Comparison of ENCODE assay signal across 8 cellular contexts in genomic region chr1:211675230-211676105, GRCh38. TPM values are rescaled to one million over a fixed set of nuclear protein-coding genes. Genes with fewer than 3 reads are reported as not detected.
A peak's percentile ranks its signal among the peaks of the same experiment; 100 is the strongest.
DNase-seq lines count a peak whose midpoint lies in the region; ATAC-seq and TF ChIP-seq lines count a peak whose summit lies in the region.

NEK2 (minus strand) TSS chr1:211675621; CDS start chr1:211675479, 142 bp downstream.

- H3K36me3 ChIP-seq in CD4-positive, alpha-beta memory T cell (ENCODE audit: insufficient read depth, low read length): no peaks in the 10 kb centered on the region
- H3K36me3 ChIP-seq in ectodermal cell (ENCODE audit: control insufficient read depth, insufficient read depth, low read length) (peaks cover 8% of the 10 kb centered on the region), lower lobe of right lung (no peaks in the 10 kb centered on the region)

- H3K9me3 Mint-ChIP-seq in CD4-positive, alpha-beta memory T cell: no peaks in the 10 kb centered on the region

- peak within 1 kb of the TSS; percentile 89 to 94 (median 92) for H3K4me3 Mint-ChIP-seq in CD4-positive, alpha-beta memory T cell

- POLR2A ChIA-PET in CD4-positive, alpha-beta memory T cell (lab: Charles Lee; ENCODE audit: partially characterized antibody): interaction anchor here (0.7 to 1.5 kb wide), 3 partner anchors 97 to 610 kb away, joined by 3 to 6 read pairs (median 4); partner anchors contain the start of genes PPP2R5A and SLC30A1

- intact Hi-C loops in CD4-positive, alpha-beta memory T cell (cut with micrococcal nuclease): loop anchor here (1.0 to 10.0 kb wide), 3 partner anchors 96 to 759 kb away; partner anchors contain the start of genes NENF, PPP2R5A and SLC30A1
- intact Hi-C loops in lower lobe of right lung (cut with DNase I): no loop called here

- CTCF ChIA-PET in CD4-positive, alpha-beta memory T cell (lab: Charles Lee; ENCODE audit: partially characterized antibody): interaction anchor here (1.0 to 2.8 kb wide), 5 partner anchors 23 to 780 kb away, joined by 3 to 11 read pairs (median 4); partner anchors contain the start of genes DTL, INTS7 and SLC30A1

- peak; percentile 83 to 93 (median 86) for DNase-seq in CD4-positive, alpha-beta memory T cell
- DNase-seq in NCI-H774 (lab: John Stamatoyannopoulos, UW): peak; percentile 98
- DNase-seq in activated CD4-positive, alpha-beta T cell treated with anti-CD3 and anti-CD28 coated beads, Interleukin-2, amount 50 U/mL, for 48 hours: peak; percentile 82 to 89
- peak; percentile 94 for DNase-seq in lower lobe of right lung
- peak; percentile 54 to 63 (median 58) for DNase-seq in stimulated activated CD4-positive, alpha-beta T cell treated with anti-CD3 and anti-CD28 coated beads, TNF-alpha, amount 100 ng/mL, for 1 hour (ENCODE audit: low read depth in 3 of 3, low spot score in 1 of 3)

- H3K27ac ChIP-seq in CD4-positive, alpha-beta memory T cell (ENCODE audit: low read depth, low read length): peak within 1 kb of the TSS; percentile 49
- H3K27ac ChIP-seq in ectodermal cell (ENCODE audit: insufficient read depth, low read depth, low read length, poor library complexity, severe bottlenecking) (peak within 1 kb of the TSS; percentile 81), lower lobe of right lung (no peak within 1 kb of the TSS)

- peak within 1 kb of the TSS; percentile 81 to 92 (median 86) for H3K27ac Mint-ChIP-seq in CD4-positive, alpha-beta memory T cell

- TF ChIP-seq CTCF in lower lobe of right lung (IDR thresholded peaks at IDR 0.05): no peak

- H3K36me3 Mint-ChIP-seq in CD4-positive, alpha-beta memory T cell: peaks cover 0 to 3% of the 10 kb centered on the region in 2 donors

- no peaks in the 10 kb centered on the region for H3K9me3 ChIP-seq in CD4-positive, alpha-beta memory T cell (ENCODE audit: control insufficient read depth in 1 of 2, low read length in 2 of 2)
- H3K9me3 ChIP-seq in ectodermal cell (ENCODE audit: control insufficient read depth, low read length) (no peaks in the 10 kb centered on the region), lower lobe of right lung (no peaks in the 10 kb centered on the region)

- H3K4me1 Mint-ChIP-seq in CD4-positive, alpha-beta memory T cell: peaks cover 6 to 22% (median 12%) of the 10 kb centered on the region in 4 donors

- H3K4me1 ChIP-seq in CD4-positive, alpha-beta memory T cell (ENCODE audit: insufficient read depth, low read length): peaks cover 12% of the 10 kb centered on the region
- peaks cover 11% of the 10 kb centered on the region for H3K4me1 ChIP-seq in ectodermal cell (ENCODE audit: control insufficient read depth, insufficient read depth, low read length)
- peaks cover 12% of the 10 kb centered on the region for H3K4me1 ChIP-seq in lower lobe of right lung

- WGBS in ectodermal cell, 2 experiments: 0% methylated on average over 58 of the region's 58 CpGs

- peak; percentile 97 for ATAC-seq in GM19438 (IDR thresholded peaks at IDR 0.05; ENCODE audit: low read depth, unreplicated experiment)
- ATAC-seq in HG03571 (IDR thresholded peaks at IDR 0.05; ENCODE audit: unreplicated experiment): peak; percentile 96
- peak; percentile 97 to 99 for ATAC-seq in lower lobe of right lung

- no peaks in the 10 kb centered on the region for H3K27me3 ChIP-seq in CD4-positive, alpha-beta memory T cell (ENCODE audit: insufficient read depth, low read length)
- H3K27me3 ChIP-seq in ectodermal cell (ENCODE audit: control insufficient read depth, insufficient read depth, low read length, poor library complexity, severe bottlenecking) (no peaks in the 10 kb centered on the region), lower lobe of right lung (ENCODE audit: low read depth) (no peaks in the 10 kb centered on the region)

- H3K27me3 Mint-ChIP-seq in CD4-positive, alpha-beta memory T cell: no peaks in the 10 kb centered on the region

- peak within 1 kb of the TSS; percentile 44 to 83 for H3K4me3 ChIP-seq in CD4-positive, alpha-beta memory T cell (ENCODE audit: low read length in 2 of 2)
- H3K4me3 ChIP-seq in ectodermal cell (ENCODE audit: insufficient read depth, low read depth, low read length): peak within 1 kb of the TSS; percentile 70
- H3K4me3 ChIP-seq in lower lobe of right lung: peak within 1 kb of the TSS; percentile 59

RNA-seq across cellular contexts. Expression of gene NEK2, which starts in this region (rescaled TPM):
- not detected for total RNA-seq in CD4-positive, alpha-beta memory T cell
- not detected for polyA plus RNA-seq in CD4-positive, alpha-beta memory T cell
- polyA plus RNA-seq in ectodermal cell (2013, experiment 1 of 4): 48.0 TPM
- polyA plus RNA-seq in ectodermal cell (2013, experiment 2 of 4): 32.7 TPM
- 45.7 TPM for polyA plus RNA-seq in ectodermal cell (2013, experiment 3 of 4)
- polyA plus RNA-seq in ectodermal cell (2013, experiment 4 of 4): 42.7 TPM
- 0.77 TPM for total RNA-seq in lower lobe of right lung

Comparison
In these comparisons a context has a peak if more than half of its experiments do, and no peak if none do; other contexts are left out.
1. Peak in DNase-seq, H3K4me3 ChIP-seq and H3K27ac ChIP-seq in CD4-positive, alpha-beta memory T cell; RNA of the gene not detected or under 1 TPM.
2. Peak in DNase-seq, ATAC-seq and H3K4me3 ChIP-seq in lower lobe of right lung; RNA of the gene not detected or under 1 TPM.